Comparison of ENCODE assay signal across 1 cellular context in the genomic region with DNA sequence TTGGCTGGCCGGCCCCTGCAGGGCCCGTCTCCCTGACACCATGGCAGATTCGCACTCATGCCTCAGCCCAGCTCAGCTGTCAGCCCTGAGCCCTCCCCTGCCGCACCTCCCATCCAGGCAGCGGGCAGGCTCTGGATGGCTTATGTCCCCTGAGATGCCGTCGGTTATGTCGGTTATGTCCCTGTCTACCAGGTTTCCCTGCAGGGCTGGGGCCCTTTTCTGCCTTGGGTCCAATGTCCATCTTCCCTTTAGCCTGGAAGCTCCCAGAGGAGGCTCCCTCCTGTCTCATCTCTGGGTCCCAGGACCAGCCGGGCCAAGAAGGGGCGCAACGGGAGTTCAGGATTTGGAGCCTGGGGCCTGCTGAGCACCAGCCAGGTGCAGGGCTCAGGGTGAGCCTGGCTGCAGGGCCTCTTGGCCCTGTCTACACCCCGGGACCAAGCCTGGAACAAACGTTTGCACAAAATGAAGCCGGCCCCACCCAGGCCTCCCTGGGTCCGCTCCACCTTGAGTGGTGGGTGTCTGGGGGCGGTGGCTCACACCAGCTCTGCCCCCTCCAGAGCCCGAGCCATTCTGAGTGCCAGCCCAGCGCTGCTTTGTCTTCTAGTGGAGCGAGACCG.
TF ChIP-seq lines count a peak whose summit lies in the region.

No MANE protein-coding gene starts in this region.

TF ChIP-seq in HepG2, 621 proteins besides CTCF, POLR2A, EP300 and RAD21:
- peak; percentile 71 for TF ChIP-seq HNF4A (CRISPR knock-in tag; IDR thresholded peaks at IDR 0.05)
- TF ChIP-seq, protein P1, sequence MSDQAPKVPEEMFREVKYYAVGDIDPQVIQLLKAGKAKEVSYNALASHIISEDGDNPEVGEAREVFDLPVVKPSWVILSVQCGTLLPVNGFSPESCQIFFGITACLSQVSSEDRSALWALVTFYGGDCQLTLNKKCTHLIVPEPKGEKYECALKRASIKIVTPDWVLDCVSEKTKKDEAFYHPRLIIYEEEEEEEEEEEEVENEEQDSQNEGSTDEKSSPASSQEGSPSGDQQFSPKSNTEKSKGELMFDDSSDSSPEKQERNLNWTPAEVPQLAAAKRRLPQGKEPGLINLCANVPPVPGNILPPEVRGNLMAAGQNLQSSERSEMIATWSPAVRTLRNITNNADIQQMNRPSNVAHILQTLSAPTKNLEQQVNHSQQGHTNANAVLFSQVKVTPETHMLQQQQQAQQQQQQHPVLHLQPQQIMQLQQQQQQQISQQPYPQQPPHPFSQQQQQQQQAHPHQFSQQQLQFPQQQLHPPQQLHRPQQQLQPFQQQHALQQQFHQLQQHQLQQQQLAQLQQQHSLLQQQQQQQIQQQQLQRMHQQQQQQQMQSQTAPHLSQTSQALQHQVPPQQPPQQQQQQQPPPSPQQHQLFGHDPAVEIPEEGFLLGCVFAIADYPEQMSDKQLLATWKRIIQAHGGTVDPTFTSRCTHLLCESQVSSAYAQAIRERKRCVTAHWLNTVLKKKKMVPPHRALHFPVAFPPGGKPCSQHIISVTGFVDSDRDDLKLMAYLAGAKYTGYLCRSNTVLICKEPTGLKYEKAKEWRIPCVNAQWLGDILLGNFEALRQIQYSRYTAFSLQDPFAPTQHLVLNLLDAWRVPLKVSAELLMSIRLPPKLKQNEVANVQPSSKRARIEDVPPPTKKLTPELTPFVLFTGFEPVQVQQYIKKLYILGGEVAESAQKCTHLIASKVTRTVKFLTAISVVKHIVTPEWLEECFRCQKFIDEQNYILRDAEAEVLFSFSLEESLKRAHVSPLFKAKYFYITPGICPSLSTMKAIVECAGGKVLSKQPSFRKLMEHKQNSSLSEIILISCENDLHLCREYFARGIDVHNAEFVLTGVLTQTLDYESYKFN (CRISPR knock-in tag; conservative IDR thresholded peaks at IDR 0.05) = 0 out of 2 replicates have a peak, but pooled peaks have one; percentile 33
- peak; percentile 96 for TF ChIP-seq ZNF777 (CRISPR knock-in tag; IDR thresholded peaks at IDR 0.05)
